In genomic region chr5:52989781-52990530, GRCh38 we compare ENCODE assay signal across 8 cellular contexts. TPM values are rescaled to one million over a fixed set of nuclear protein-coding genes. Genes with fewer than 3 reads are reported as not detected.
DNase-seq lines count a peak whose midpoint lies in the region; ATAC-seq and TF ChIP-seq lines count a peak whose summit lies in the region.

No MANE protein-coding gene starts in this region.

- peak overlapping the region; percentile 89 for H3K4me2 ChIP-seq in MM.1S (ENCODE audit: low read depth, low read length)

- no peaks in the 10 kb centered on the region for H3F3A ChIP-seq in MM.1S (ENCODE audit: insufficient read depth, low read length)

- peaks cover 80% of the 10 kb centered on the region for H3K27me3 Mint-ChIP-seq in nephron progenitor cell (ENCODE audit: low read depth, poor library complexity)

- H3K9me2 ChIP-seq in MM.1S (replicated peaks; ENCODE audit: insufficient read depth, low read length), result no peaks in the 10 kb centered on the region

- H3K27ac ChIP-seq in MM.1S (ENCODE audit: low read length) (no peak overlapping the region), foreskin keratinocyte (peak overlapping the region; percentile 26)

- peak overlapping the region; percentile 86 for H2AFZ ChIP-seq in MM.1S (ENCODE audit: low read length)

- peak overlapping the region; percentile 33; the same call in 1 of the 2 replicates for H3K9ac ChIP-seq in MM.1S (ENCODE audit: low read length)

- peaks cover 8% of the 10 kb centered on the region for H3K27me3 ChIP-seq in MM.1S (replicated peaks; ENCODE audit: insufficient read depth, low read length)
- no peaks in the 10 kb centered on the region for H3K27me3 ChIP-seq in foreskin keratinocyte

- no peaks in the 10 kb centered on the region for H4K20me1 ChIP-seq in MM.1S (ENCODE audit: insufficient read depth, low read length)

- peak overlapping the region; percentile 84 for H3K4me3 Mint-ChIP-seq in nephron progenitor cell

- no peaks in the 10 kb centered on the region for H3K79me2 ChIP-seq in MM.1S (ENCODE audit: low read length)

- no peak overlapping the region for H3K27ac Mint-ChIP-seq in nephron progenitor cell

- peaks cover 19% of the 10 kb centered on the region for H3K9me3 Mint-ChIP-seq in nephron progenitor cell

- peak; percentile 0 for ATAC-seq in foreskin keratinocyte

- H3K36me3 ChIP-seq in MM.1S (replicated peaks; ENCODE audit: insufficient read depth, low read length), result no peaks in the 10 kb centered on the region

- peaks cover 6% of the 10 kb centered on the region for H3K4me1 Mint-ChIP-seq in nephron progenitor cell

- H3K4me1 ChIP-seq in MM.1S (ENCODE audit: low read length), result no peaks in the 10 kb centered on the region
- peaks cover 58% of the 10 kb centered on the region for H3K4me1 ChIP-seq in foreskin keratinocyte

- no peaks in the 10 kb centered on the region for H3K9me3 ChIP-seq in MM.1S (replicated peaks; ENCODE audit: insufficient read depth, low read length)

- DNase-seq in Ammon's horn (ENCODE audit: low spot score) (peak; percentile 81), GM20000 (ENCODE audit: low spot score) (peak; percentile 45), MM.1S (peak; percentile 39), foreskin keratinocyte (no peak), nephron progenitor cell (peak; percentile 39), NCI-H510A (lab: John Stamatoyannopoulos, UW) (no peak), NCI-H187 (lab: John Stamatoyannopoulos, UW) (no peak)
- peak; percentile 18 for DNase-seq in activated effector memory CD4-positive, alpha-beta T cell treated with Interleukin-2 at 50 U/mL for 16 hours

- H3K36me3 Mint-ChIP-seq in nephron progenitor cell (ENCODE audit: low read depth), result peaks cover 10% of the 10 kb centered on the region

- peak overlapping the region; percentile 81 for H3K4me3 ChIP-seq in MM.1S (ENCODE audit: low read length)

- TF ChIP-seq CTCF in GM20000 (IDR thresholded peaks at IDR 0.05; ENCODE audit: extremely low read depth, missing control alignments) (no peak), MM.1S (IDR thresholded peaks at IDR 0.05; ENCODE audit: low read length) (peak; percentile 41), foreskin keratinocyte (conservative IDR thresholded peaks at IDR 0.05) (peak; percentile 63), nephron progenitor cell (IDR thresholded peaks at IDR 0.05) (no peak)

RNA-seq across cellular contexts. Expression of gene ITGA2, which starts 0.8 kb away (rescaled TPM):
- 78.7 and 140 TPM in 2 replicates for total RNA-seq in foreskin keratinocyte
- polyA plus RNA-seq in foreskin keratinocyte, result 9.1 and 14.7 TPM in 2 replicates

Comparison
In these comparisons a context has a peak if more than half of its experiments do, and no peak if none do; other contexts are left out.
1. DNase-seq: peak in Ammon's horn (single experiment), GM20000 (single experiment), MM.1S (single experiment), activated effector memory CD4-positive, alpha-beta T cell treated with Interleukin-2 at 50 U/mL for 16 hours (single experiment) and nephron progenitor cell (single experiment); none in foreskin keratinocyte (0 of 2), NCI-H510A (single experiment) and NCI-H187 (0 of 2).
2. CTCF ChIP-seq: peak in MM.1S (single experiment) and foreskin keratinocyte (single experiment); none in GM20000 (single experiment) and nephron progenitor cell (single experiment).